ENCODE assay signal across 21 cellular contexts in the genomic region with DNA sequence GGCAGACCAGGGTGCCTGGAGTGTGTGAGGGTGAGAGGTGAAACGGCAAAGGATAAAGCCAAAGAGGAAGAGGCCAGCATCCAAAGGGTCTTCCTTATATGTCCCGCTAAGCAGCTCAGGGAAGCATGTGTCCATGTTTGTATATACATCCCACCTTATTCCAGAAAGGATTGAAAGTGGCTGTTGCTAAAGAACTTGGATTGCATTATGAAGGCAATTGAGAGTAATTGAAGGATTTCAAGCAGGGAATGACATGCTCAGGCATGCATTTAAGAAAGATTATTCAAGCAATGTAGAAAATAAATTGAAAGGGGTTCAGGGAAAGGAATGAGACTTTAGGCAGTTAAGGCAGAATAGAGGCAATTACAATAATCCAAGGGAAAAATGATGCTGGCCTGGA.
"Had no signal": no experiment of that assay in that cellular context is flagged by ENCODE, and none has a peak within 500 bp of the region (broad histone marks: within the 10 kb centered on the region; RNA-seq: fewer than 3 reads in every experiment).

No MANE protein-coding gene starts in this region.

- H3K36me3 ChIP-seq: left ventricle myocardium inferior, lower lobe of right lung, neutrophil, right lobe of liver, suprapubic skin, thyroid gland, vagina had no signal

- DNase-seq: dermis blood vessel endothelial cell; erythroblast; foreskin keratinocyte; immature natural killer cell; kidney; left cardiac atrium; left ventricle myocardium inferior; lower lobe of right lung; mesenchymal stem cell; naive B cell; psoas muscle; retina; right lobe of liver; stimulated activated CD4-positive, alpha-beta T cell treated with anti-CD3 and anti-CD28 coated beads, Interleukin-4, amount 100 ng/mL, for 1 hour; stimulated activated CD8-positive, alpha-beta memory T cell treated with anti-CD3 and anti-CD28 coated beads, Interleukin-4, amount 100 ng/mL, for 48 hours; stimulated activated naive CD8-positive, alpha-beta T cell treated with anti-CD3 and anti-CD28 coated beads, Interleukin-15, Interleukin-2, amounts not matched to agents 100 U/mL and 50 U/mL, for 24 hours; thyroid gland had no signal

- H3K4me3 ChIP-seq: left ventricle myocardium inferior, lower lobe of right lung, psoas muscle, right lobe of liver, suprapubic skin, thyroid gland, vagina had no signal

- FAIRE-seq: kidney had no signal

- H3K27ac ChIP-seq: foreskin keratinocyte, left ventricle myocardium inferior, lower lobe of right lung, neutrophil, psoas muscle, right lobe of liver, suprapubic skin, thyroid gland, vagina had no signal

- H3K4me1 ChIP-seq: left ventricle myocardium inferior, lower lobe of right lung, psoas muscle, right lobe of liver, suprapubic skin, thyroid gland, vagina had no signal

- H3K27me3 ChIP-seq: foreskin keratinocyte, neutrophil, right lobe of liver, thyroid gland, vagina had no signal

- ATAC-seq: foreskin keratinocyte; left cardiac atrium; lower lobe of right lung; psoas muscle; right lobe of liver; stimulated activated effector memory CD8-positive, alpha-beta T cell treated with anti-CD3 and anti-CD28 coated beads, Interleukin-12 subunit alpha, Interleukin-12 subunit beta, amount 100 ng/mL, for 72 hours; stimulated activated naive CD8-positive, alpha-beta T cell treated with anti-CD3 and anti-CD28 coated beads, Interleukin-15, Interleukin-2, amounts not matched to agents 100 U/mL and 50 U/mL, for 24 hours had no signal

- H3K9me3 ChIP-seq: left ventricle myocardium inferior, lower lobe of right lung, neutrophil, psoas muscle, right lobe of liver, suprapubic skin, thyroid gland, vagina had no signal
